ENCODE assay signal across 20 cellular contexts in genomic region chr6:101847690-101848089, GRCh38.
DNase-seq lines count a peak whose midpoint lies in the region; ATAC-seq, FAIRE-seq and TF ChIP-seq lines count a peak whose summit lies in the region.
"Had no signal": no experiment of that assay in that cellular context is flagged by ENCODE, and none has a peak within 500 bp of the region (broad histone marks: within the 10 kb centered on the region; RNA-seq: fewer than 3 reads in every experiment).

No MANE protein-coding gene starts in this region.

- H3K27ac ChIP-seq in HUES64 (ENCODE audit: low read depth, low read length), result peak overlapping the region; percentile 44; the same call in 1 of the 2 replicates
- no peak overlapping the region for H3K27ac ChIP-seq in iPS-20b (ENCODE audit: low read length)
- no peak overlapping the region for H3K27ac ChIP-seq in HepG2 (ENCODE audit: extremely low read length, insufficient read depth, low read length)
- H3K27ac ChIP-seq: C4-2B, SJCRH30 had no signal

- no peak for ATAC-seq in HepG2

- no peak overlapping the region for H3K4me3 Mint-ChIP-seq in endothelial cell (ENCODE audit: unreplicated experiment)
- H3K4me3 Mint-ChIP-seq: HFFc6, IgD-negative memory B cell had no signal

- no peaks in the 10 kb centered on the region for H3K36me3 Mint-ChIP-seq in endothelial cell (ENCODE audit: low read depth, unreplicated experiment)
- H3K36me3 Mint-ChIP-seq: IgD-negative memory B cell had no signal

- TF ChIP-seq POLR2A in erythroblast (IDR thresholded peaks at IDR 0.05; ENCODE audit: low read length) (no peak), HepG2 (IDR thresholded peaks at IDR 0.05; ENCODE audit: insufficient read depth in 1 of 2, low read depth in 2 of 2, low read length in 2 of 2) (no peak)

- no peak overlapping the region for H3K4me2 ChIP-seq in HepG2 (ENCODE audit: low read depth, low read length)

- H3K4me1 Mint-ChIP-seq in endothelial cell (ENCODE audit: unreplicated experiment), result peaks cover 22% of the 10 kb centered on the region

- H3K4me1 ChIP-seq in HUES64 (ENCODE audit: insufficient read depth, low read length) (peaks cover 36% of the 10 kb centered on the region), iPS-20b (ENCODE audit: insufficient read depth, low read length) (peaks cover 27% of the 10 kb centered on the region; the same call in 1 of the 2 replicates), HepG2 (ENCODE audit: insufficient read depth, low read length) (no peaks in the 10 kb centered on the region)
- H3K4me1 ChIP-seq: SJCRH30 had no signal

- no peak overlapping the region for H2AFZ ChIP-seq in HepG2 (ENCODE audit: low read length)

- H3K4me3 ChIP-seq in HUES64 (ENCODE audit: low read length), result no peak overlapping the region
- H3K4me3 ChIP-seq in iPS-20b (ENCODE audit: low read length), result peak overlapping the region; percentile 17; the same call in 1 of the 2 replicates
- no peak overlapping the region for H3K4me3 ChIP-seq in HepG2 (replicated peaks in 1 of 3; ENCODE audit: insufficient read depth in 1 of 3, low read depth in 2 of 3, low read length in 3 of 3)
- H3K4me3 ChIP-seq: MG63, SJCRH30 had no signal

- H3K9me3 Mint-ChIP-seq in endothelial cell (ENCODE audit: unreplicated experiment), result no peaks in the 10 kb centered on the region
- H3K9me3 Mint-ChIP-seq: HFFc6 had no signal

- TF ChIP-seq EP300 in HepG2 (IDR thresholded peaks at IDR 0.05; ENCODE audit: low read depth in 2 of 2, low read length in 2 of 2) (no peak), HepG2 (CRISPR knock-in tag; IDR thresholded peaks at IDR 0.05; ENCODE audit: borderline replicate concordance) (no peak)

- peak; percentile 3 for DNase-seq in endothelial cell (ENCODE audit: low spot score)
- DNase-seq in activated CD4-positive, alpha-beta T cell treated with anti-CD3 and anti-CD28 coated beads for 1 hour, result no peak
- no peak for DNase-seq in erythroblast (lab: John Stamatoyannopoulos, UW)
- no peak for DNase-seq in HepG2 (ENCODE audit: low spot score)
- no peak for DNase-seq in hypothalamus (lab: John Stamatoyannopoulos, UW)
- DNase-seq: AML-193, DMS79, HFFc6, Karpas-422, MG63, NCI-H1048, NCI-H1436, NCI-H1930, NCI-H345, NCI-H524 treated with DMSO at 0.1 percent for 48 hours, SJCRH30 had no signal

- no peak for FAIRE-seq in HepG2 (lab: Jason Lieb, UNC)

- H3K9ac ChIP-seq in HUES64 (ENCODE audit: low read depth, low read length), result 0 out of 2 replicates have a peak overlapping the region, but pooled peaks have one; percentile 11
- peak overlapping the region; percentile 23; the same call in 1 of the 2 replicates for H3K9ac ChIP-seq in iPS-20b (ENCODE audit: low read depth, low read length)
- no peak overlapping the region for H3K9ac ChIP-seq in HepG2 (ENCODE audit: insufficient read depth, low read depth, low read length)

- H3K36me3 ChIP-seq in HUES64 (ENCODE audit: insufficient read depth, low read length), result no peaks in the 10 kb centered on the region
- H3K36me3 ChIP-seq in iPS-20b (ENCODE audit: insufficient read depth, low read depth, low read length), result no peaks in the 10 kb centered on the region
- no peaks in the 10 kb centered on the region for H3K36me3 ChIP-seq in HepG2 (replicated peaks in 1 of 2; ENCODE audit: control insufficient read depth in 1 of 2, insufficient read depth in 2 of 2, low read length in 2 of 2)
- H3K36me3 ChIP-seq: MG63, SJCRH30 had no signal

- TF ChIP-seq CTCF in endothelial cell (IDR thresholded peaks at IDR 0.05; ENCODE audit: unreplicated experiment) (no peak), HepG2 (CRISPR knock-in tag; IDR thresholded peaks at IDR 0.05) (no peak)

- no peak for TF ChIP-seq RAD21 in HepG2 (CRISPR knock-in tag; IDR thresholded peaks at IDR 0.05)

- no peaks in the 10 kb centered on the region for H4K20me1 ChIP-seq in HepG2 (ENCODE audit: insufficient read depth, low read length)

- in situ Hi-C loops in HepG2 (cut with HindIII; ENCODE audit: extremely low pct_ligation_motif_present, low pct_unique_long_range_greater_than_20kb), result no loop called here

- WGBS in HUES64, result 36% methylated on average over 3 of the region's 3 CpGs
- 7% methylated on average over 3 of the region's 3 CpGs for WGBS in HepG2 (ENCODE audit: low lambda C conversion rate)

- peak overlapping the region; percentile 82 for H3K27ac Mint-ChIP-seq in endothelial cell (ENCODE audit: unreplicated experiment)
- H3K27ac Mint-ChIP-seq: HFFc6, IgD-negative memory B cell had no signal

- H3K9me3 ChIP-seq in HUES64 (ENCODE audit: insufficient read depth, low read depth, low read length) (no peaks in the 10 kb centered on the region), iPS-20b (ENCODE audit: insufficient read depth, low read depth, low read length) (no peaks in the 10 kb centered on the region), HepG2 (ENCODE audit: low read length) (no peaks in the 10 kb centered on the region)
- H3K9me3 ChIP-seq: MG63, SJCRH30 had no signal

- BruUV-seq in HepG2 (replicated peaks; lab: Mats Ljungman, UMichigan), result no TSS peak

- H3K79me2 ChIP-seq in HepG2 (ENCODE audit: insufficient read depth, low read length), result no peaks in the 10 kb centered on the region

- H3K27me3 ChIP-seq in HUES64 (ENCODE audit: insufficient read depth, low read length), result no peaks in the 10 kb centered on the region
- H3K27me3 ChIP-seq in iPS-20b (ENCODE audit: insufficient read depth, low read length), result no peaks in the 10 kb centered on the region
- no peaks in the 10 kb centered on the region for H3K27me3 ChIP-seq in HepG2 (ENCODE audit: control insufficient read depth in 1 of 2, insufficient read depth in 2 of 2, low read length in 2 of 2)
- H3K27me3 ChIP-seq: MG63, SJCRH30 had no signal

- CTCF ChIA-PET in HepG2 (lab: Yijun Ruan, JAX; ENCODE audit: low intra/inter-chr PET ratio, low total read pairs), result no interaction called here

- intact Hi-C loops in HepG2 (cut with micrococcal nuclease; ENCODE audit: unreplicated experiment), result no loop called here

- POLR2A ChIA-PET in HepG2 (lab: Yijun Ruan, JAX), result no interaction called here

- H3K27me3 Mint-ChIP-seq in endothelial cell (ENCODE audit: unreplicated experiment), result no peaks in the 10 kb centered on the region
- H3K27me3 Mint-ChIP-seq: IgD-negative memory B cell had no signal

TF ChIP-seq in HepG2, 621 proteins besides CTCF, POLR2A, EP300 and RAD21 (continues in another document):
- TF ChIP-seq ZNF513 (CRISPR knock-in tag; conservative IDR thresholded peaks at IDR 0.05) (no peak), HNRNPK (IDR thresholded peaks at IDR 0.05; ENCODE audit: low read depth, low read length, poor library complexity, severe bottlenecking) (no peak), ZNF12 (CRISPR knock-in tag; IDR thresholded peaks at IDR 0.05) (no peak), KLF12 (CRISPR knock-in tag; IDR thresholded peaks at IDR 0.05; ENCODE audit: borderline replicate concordance) (no peak), NCOA2 (CRISPR knock-in tag; IDR thresholded peaks at IDR 0.05) (no peak), ZNF101 (CRISPR knock-in tag; IDR thresholded peaks at IDR 0.05; ENCODE audit: borderline replicate concordance, low read depth) (no peak)
